ENCODE assay signal across 8 cellular contexts in genomic region chr15:88545578-88546247, GRCh38. TPM values are rescaled to one million over a fixed set of nuclear protein-coding genes. Genes with fewer than 3 reads are reported as not detected.
DNase-seq lines count a peak whose midpoint lies in the region; ATAC-seq, FAIRE-seq and TF ChIP-seq lines count a peak whose summit lies in the region.
"Not testable (repeated sequence)": the region's sequence is repeated elsewhere in the genome, so short reads cannot be mapped to it uniquely, and the experiment has no call there.

No MANE protein-coding gene starts in this region.

- H3K4me1 ChIP-seq in Caco-2 = peaks cover 45% of the 10 kb centered on the region
- H3K4me1 ChIP-seq in MM.1S (ENCODE audit: low read length); mesenchymal stem cell (ENCODE audit: control insufficient read depth, insufficient read depth, low read depth, low read length); psoas muscle; upper lobe of right lung: not testable (repeated sequence)

- H3K4me3 ChIP-seq in Caco-2 (ENCODE audit: low read depth, low read length) = peak overlapping the region; percentile 57
- peak overlapping the region; percentile 90 for H3K4me3 ChIP-seq in MM.1S (ENCODE audit: low read length)
- H3K4me3 ChIP-seq in bronchial epithelial cell (ENCODE audit: low read depth, low read length) = peak overlapping the region; percentile 68
- peak overlapping the region; percentile 69 to 81 for H3K4me3 ChIP-seq in foreskin fibroblast (ENCODE audit: low read depth in 1 of 2, low read length in 2 of 2)
- peak overlapping the region; percentile 64 to 84 for H3K4me3 ChIP-seq in mesenchymal stem cell (ENCODE audit: insufficient read depth in 1 of 2, low read depth in 1 of 2, low read length in 2 of 2)
- peak overlapping the region; percentile 77 for H3K4me3 ChIP-seq in psoas muscle
- peak overlapping the region; percentile 73 for H3K4me3 ChIP-seq in upper lobe of right lung

- H3K4me1 Mint-ChIP-seq in Caco-2 (ENCODE audit: low read depth, unreplicated experiment) = peaks cover 17% of the 10 kb centered on the region
- peaks cover 15% of the 10 kb centered on the region for H3K4me1 Mint-ChIP-seq in activated CD4-positive, alpha-beta memory T cell treated with anti-CD3 and anti-CD28 coated beads, Interleukin-2, amount 10 ng/mL, durations not matched to agents 7 days and 5 days

- not testable (repeated sequence) for H2BK15ac ChIP-seq in mesenchymal stem cell (ENCODE audit: low read depth, poor library complexity, severe bottlenecking)

- TSS peak; percentile 75 for BruUV-seq in Caco-2 (replicated peaks; lab: Mats Ljungman, UMichigan)

- H4K8ac ChIP-seq in mesenchymal stem cell (ENCODE audit: low read length) = not testable (repeated sequence)

- intact Hi-C loops in Caco-2 (cut with micrococcal nuclease; ENCODE audit: unreplicated experiment) = loop anchor here (5.0 kb wide), 1 partner anchor 78 kb away; the partner anchor contains the start of genes MRPL46 and MRPS11
- intact Hi-C loops in psoas muscle (cut with DNase I); upper lobe of right lung (cut with DNase I): not testable (repeated sequence)

- not testable (repeated sequence) for H3K36me3 Mint-ChIP-seq in Caco-2 (ENCODE audit: insufficient read depth, unreplicated experiment); activated CD4-positive, alpha-beta memory T cell treated with anti-CD3 and anti-CD28 coated beads, Interleukin-2, amount 10 ng/mL, durations not matched to agents 7 days and 5 days (ENCODE audit: low read depth)

- POLR2A ChIA-PET in Caco-2 (lab: Charles Lee); activated CD4-positive, alpha-beta memory T cell treated with anti-CD3 and anti-CD28 coated beads, Interleukin-2, amount 10 ng/mL, durations not matched to agents 7 days and 5 days (lab: Charles Lee): not testable (repeated sequence)

- not testable (repeated sequence) for H2BK12ac ChIP-seq in mesenchymal stem cell (ENCODE audit: low read length in 2 of 2)

- H3K4ac ChIP-seq in mesenchymal stem cell (ENCODE audit: low read depth in 1 of 2, low read length in 2 of 2) = peak overlapping the region in 1 of 2 experiments; percentile 67

- peak overlapping the region; percentile 77 for H3K27ac Mint-ChIP-seq in Caco-2 (ENCODE audit: unreplicated experiment)
- peak overlapping the region; percentile 86 for H3K27ac Mint-ChIP-seq in activated CD4-positive, alpha-beta memory T cell treated with anti-CD3 and anti-CD28 coated beads, Interleukin-2, amount 10 ng/mL, durations not matched to agents 7 days and 5 days

- H3K14ac ChIP-seq in mesenchymal stem cell (ENCODE audit: low read length in 2 of 2) = peak overlapping the region in 1 of 2 experiments; percentile 71

- not testable (repeated sequence) for H3K9me2 ChIP-seq in MM.1S (replicated peaks; ENCODE audit: insufficient read depth, low read length)

- not testable (repeated sequence) for H2BK5ac ChIP-seq in mesenchymal stem cell (ENCODE audit: low read depth, low read length, poor library complexity, severe bottlenecking)

- not testable (repeated sequence) for H3K9me3 Mint-ChIP-seq in Caco-2 (ENCODE audit: unreplicated experiment); activated CD4-positive, alpha-beta memory T cell treated with anti-CD3 and anti-CD28 coated beads, Interleukin-2, amount 10 ng/mL, durations not matched to agents 7 days and 5 days

- H3K4me2 ChIP-seq in MM.1S (ENCODE audit: low read depth, low read length) = peak overlapping the region; percentile 52; the same call in 1 of the 2 replicates
- H3K4me2 ChIP-seq in mesenchymal stem cell (ENCODE audit: low read length, poor library complexity, severe bottlenecking) = peak overlapping the region; percentile 55

- H3K79me1 ChIP-seq in mesenchymal stem cell (replicated peaks; ENCODE audit: low read length, poor library complexity, severe bottlenecking) = peaks cover 15% of the 10 kb centered on the region

- not testable (repeated sequence) for H3K27me3 ChIP-seq in Caco-2 (replicated peaks; ENCODE audit: control insufficient read depth, insufficient read depth, low read length); MM.1S (replicated peaks; ENCODE audit: insufficient read depth, low read length); bronchial epithelial cell (ENCODE audit: control insufficient read depth, insufficient read depth, low read length); mesenchymal stem cell (ENCODE audit: control insufficient read depth in 1 of 2, insufficient read depth in 1 of 2, low read length in 2 of 2); psoas muscle (ENCODE audit: insufficient read depth in 3 of 3, low read length in 2 of 3); upper lobe of right lung

- peak overlapping the region; percentile 82 for H3K9ac ChIP-seq in MM.1S (ENCODE audit: low read length)
- H3K9ac ChIP-seq in mesenchymal stem cell (ENCODE audit: low read length) = peak overlapping the region; percentile 89

- not testable (repeated sequence) for ATAC-seq in psoas muscle, upper lobe of right lung

- H3K27ac ChIP-seq in MM.1S (ENCODE audit: low read length) = peak overlapping the region; percentile 79; the same call in 1 of the 2 replicates
- H3K27ac ChIP-seq in mesenchymal stem cell (ENCODE audit: low read length, poor library complexity, severe bottlenecking) = peak overlapping the region; percentile 91
- H3K27ac ChIP-seq in psoas muscle = peak overlapping the region; percentile 81
- peak overlapping the region; percentile 89 for H3K27ac ChIP-seq in upper lobe of right lung

- H3K23ac ChIP-seq in mesenchymal stem cell (ENCODE audit: low read length in 2 of 2) = not testable (repeated sequence)

- DNase-seq in Caco-2; MM.1S; activated CD4-positive, alpha-beta memory T cell treated with anti-CD3 and anti-CD28 coated beads, Interleukin-2, amount 10 ng/mL, durations not matched to agents 7 days and 5 days; bronchial epithelial cell (ENCODE audit: low read depth); foreskin fibroblast; mesenchymal stem cell; psoas muscle; upper lobe of right lung: not testable (repeated sequence)

- not testable (repeated sequence) for H4K91ac ChIP-seq in mesenchymal stem cell (ENCODE audit: low read length)

- FAIRE-seq in bronchial epithelial cell (lab: Jason Lieb, UNC) = not testable (repeated sequence)

- not testable (repeated sequence) for TF ChIP-seq CTCF in Caco-2 (IDR thresholded peaks at IDR 0.05; ENCODE audit: insufficient read depth in 1 of 2, low read depth in 1 of 2, low read length in 1 of 2, severe bottlenecking in 1 of 2, unreplicated experiment in 1 of 2); MM.1S (IDR thresholded peaks at IDR 0.05; ENCODE audit: low read length); bronchial epithelial cell (IDR thresholded peaks at IDR 0.05; ENCODE audit: insufficient read depth, low read length, severe bottlenecking); foreskin fibroblast (IDR thresholded peaks at IDR 0.05; ENCODE audit: low read depth, low read length); psoas muscle (IDR thresholded peaks at IDR 0.05); upper lobe of right lung (IDR thresholded peaks at IDR 0.05)

- whole genome bisulfite sequencing in mesenchymal stem cell = 50% methylated on average over 7 of the region's 8 CpGs
- 3 to 4% (median 3%) methylated on average over 7 of the region's 8 CpGs for WGBS in psoas muscle, 3 donors

- not testable (repeated sequence) for H2BK120ac ChIP-seq in mesenchymal stem cell (ENCODE audit: low read depth, low read length)

- H3K27me3 Mint-ChIP-seq in Caco-2 (ENCODE audit: insufficient read depth, unreplicated experiment); activated CD4-positive, alpha-beta memory T cell treated with anti-CD3 and anti-CD28 coated beads, Interleukin-2, amount 10 ng/mL, durations not matched to agents 7 days and 5 days: not testable (repeated sequence)

- peak overlapping the region; percentile 96 for H2AFZ ChIP-seq in MM.1S (ENCODE audit: low read length)
- peak overlapping the region; percentile 53 for H2AFZ ChIP-seq in mesenchymal stem cell (ENCODE audit: low read depth, low read length)

- not testable (repeated sequence) for H3K79me2 ChIP-seq in MM.1S (ENCODE audit: low read length)

- CTCF ChIA-PET in Caco-2 (lab: Charles Lee); activated CD4-positive, alpha-beta memory T cell treated with anti-CD3 and anti-CD28 coated beads, Interleukin-2, amount 10 ng/mL, durations not matched to agents 7 days and 5 days (lab: Charles Lee): not testable (repeated sequence)

- H3K18ac ChIP-seq in mesenchymal stem cell (ENCODE audit: low read depth in 1 of 2, low read length in 2 of 2) = peak overlapping the region in 1 of 2 experiments; percentile 96

- peak overlapping the region; percentile 73 for H3K4me3 Mint-ChIP-seq in Caco-2 (ENCODE audit: unreplicated experiment)
- peak overlapping the region; percentile 87 for H3K4me3 Mint-ChIP-seq in activated CD4-positive, alpha-beta memory T cell treated with anti-CD3 and anti-CD28 coated beads, Interleukin-2, amount 10 ng/mL, durations not matched to agents 7 days and 5 days

- not testable (repeated sequence) for H4K20me1 ChIP-seq in MM.1S (ENCODE audit: insufficient read depth, low read length)

- H3K9me3 ChIP-seq in Caco-2; MM.1S (replicated peaks; ENCODE audit: insufficient read depth, low read length); mesenchymal stem cell (ENCODE audit: control insufficient read depth, low read length); psoas muscle; upper lobe of right lung: not testable (repeated sequence)

- not testable (repeated sequence) for H3F3A ChIP-seq in MM.1S (ENCODE audit: insufficient read depth, low read length)

- not testable (repeated sequence) for H3K36me3 ChIP-seq in Caco-2 (ENCODE audit: control insufficient read depth, insufficient read depth, low read length); MM.1S (replicated peaks; ENCODE audit: insufficient read depth, low read length); bronchial epithelial cell (ENCODE audit: control insufficient read depth, insufficient read depth, low read length); mesenchymal stem cell (ENCODE audit: control insufficient read depth in 1 of 2, insufficient read depth in 2 of 2, low read depth in 1 of 2, low read length in 2 of 2); psoas muscle (ENCODE audit: insufficient read depth in 1 of 2, low read depth in 1 of 2); upper lobe of right lung

- not testable (repeated sequence) for H2AK5ac ChIP-seq in mesenchymal stem cell (ENCODE audit: low read length, severe bottlenecking)

RNA-seq across cellular contexts. Expression of gene DET1, which starts 0.8 kb away (rescaled TPM):
- total RNA-seq in Caco-2 (2022) (2.0 and 3.7 TPM in 2 replicates), bronchial epithelial cell (2.4 and 3.2 TPM in 2 replicates), psoas muscle (10 to 100 TPM in 1 of 4 donors, 1 to 10 TPM in 3; 6.9 to 13.3 (median 8.1) TPM), upper lobe of right lung (5.4 TPM)
- 1 to 10 TPM; 3.0 to 3.3 TPM for total RNA-seq in activated CD4-positive, alpha-beta memory T cell treated with anti-CD3 and anti-CD28 coated beads, Interleukin-2, amount 10 ng/mL, durations not matched to agents 7 days and 5 days
- polyA plus RNA-seq in mesenchymal stem cell (2013, experiment 1 of 2) = 4.4 TPM
- polyA plus RNA-seq in mesenchymal stem cell (2013, experiment 2 of 2) = 4.3 TPM
- polyA plus RNA-seq in psoas muscle = 1 to 10 TPM; 3.9 to 7.0 (median 5.6) TPM
